1 cellular context compared by ENCODE assay signal in genomic region chr13:35785563-35786327, GRCh38.
TF ChIP-seq lines count a peak whose summit lies in the region.

No MANE protein-coding gene starts in this region.

TF ChIP-seq in SK-N-SH treated with all-trans-retinoic acid at 6 μM for 48 hours, 23 proteins besides CTCF, POLR2A, EP300 and RAD21 (continued from another document):
- TF ChIP-seq CREB5 (CRISPR knock-in tag; IDR thresholded peaks at IDR 0.05; ENCODE audit: low read depth) (0 out of 2 replicates have a peak, but pooled peaks have one; percentile 13), ARNTL (CRISPR knock-in tag; IDR thresholded peaks at IDR 0.05; ENCODE audit: borderline replicate concordance, low read depth) (no peak), SNAI2 (CRISPR knock-in tag; IDR thresholded peaks at IDR 0.05) (peak; percentile 65; the same call in 1 of the 2 replicates), ISL1 (CRISPR knock-in tag; IDR thresholded peaks at IDR 0.05) (peak; percentile 83), GLIS3 (CRISPR knock-in tag; IDR thresholded peaks at IDR 0.05) (peak; percentile 59; the same call in 1 of the 2 replicates), CSRNP3 (CRISPR knock-in tag; IDR thresholded peaks at IDR 0.05) (peak; percentile 51; the same call in 1 of the 2 replicates), ZFP30 (CRISPR knock-in tag; IDR thresholded peaks at IDR 0.05) (no peak)
